In genomic region chr5:60585618-60586017, GRCh38 we compare ENCODE assay signal across 17 cellular contexts.
"Had no signal": no experiment of that assay in that cellular context is flagged by ENCODE, and none has a peak within 500 bp of the region (broad histone marks: within the 10 kb centered on the region; RNA-seq: fewer than 3 reads in every experiment).

No MANE protein-coding gene starts in this region.

- H3K27me3 ChIP-seq: foreskin keratinocyte, hepatocyte, neural progenitor cell, ovary, right atrium auricular region, suprapubic skin, thyroid gland, upper lobe of left lung, uterus had no signal

- H3K4me1 ChIP-seq: foreskin keratinocyte, neural progenitor cell, right atrium auricular region, suprapubic skin, thyroid gland, upper lobe of left lung, uterus had no signal

- H3K36me3 ChIP-seq: ovary, right atrium auricular region, suprapubic skin, thyroid gland, upper lobe of left lung, uterus had no signal

- H3K79me2 ChIP-seq: hepatocyte had no signal

- DNase-seq: effector memory CD8-positive, alpha-beta T cell; mammary epithelial cell; nucleus accumbens; ovary; stimulated activated CD4-positive, alpha-beta T cell treated with anti-CD3 and anti-CD28 coated beads, Interleukin-2, amount 100 ng/mL, for 48 hours; stimulated activated naive CD8-positive, alpha-beta T cell treated with anti-CD3 and anti-CD28 coated beads, Interleukin-15, Interleukin-2, amounts not matched to agents 100 U/mL and 50 U/mL, for 24 hours; thyroid gland; upper lobe of left lung; uterus had no signal

- H3K27ac ChIP-seq: epithelial cell of prostate, foreskin keratinocyte, hepatocyte, neural progenitor cell, ovary, right atrium auricular region, suprapubic skin, thyroid gland, upper lobe of left lung, uterus had no signal

- H3K9ac ChIP-seq: neural progenitor cell had no signal

- H3K4me2 ChIP-seq: hepatocyte, neural progenitor cell, smooth muscle cell had no signal

- H3K4me3 ChIP-seq: hepatocyte, neural progenitor cell, ovary, right atrium auricular region, smooth muscle cell, suprapubic skin, thyroid gland, upper lobe of left lung, uterus had no signal

- ATAC-seq: effector memory CD8-positive, alpha-beta T cell; foreskin keratinocyte; natural killer cell treated with Interleukin-12 subunit alpha and Interleukin-12 subunit beta and Interleukin-15 and Interleukin-18, amount 100 ng/mL, for 72 hours; stimulated activated naive CD8-positive, alpha-beta T cell treated with anti-CD3 and anti-CD28 coated beads, Interleukin-15, Interleukin-2, amounts not matched to agents 100 U/mL and 50 U/mL, for 24 hours had no signal

- H2AFZ ChIP-seq: hepatocyte, neural progenitor cell had no signal

- H3K9me3 ChIP-seq: ovary, right atrium auricular region, suprapubic skin, thyroid gland, upper lobe of left lung, uterus had no signal
